In genomic region chr14:89607453-89607852, GRCh38 we compare ENCODE assay signal across 16 cellular contexts.
DNase-seq lines count a peak whose midpoint lies in the region; ATAC-seq and TF ChIP-seq lines count a peak whose summit lies in the region.
"Had no signal": no experiment of that assay in that cellular context is flagged by ENCODE, and none has a peak within 500 bp of the region (broad histone marks: within the 10 kb centered on the region; RNA-seq: fewer than 3 reads in every experiment).

No MANE protein-coding gene starts in this region.

- H3K27me3 ChIP-seq in MG63 = no peaks in the 10 kb centered on the region

- TF ChIP-seq CTCF in natural killer cell (IDR thresholded peaks at IDR 0.05) (no peak), glutamatergic neuron (IDR thresholded peaks at IDR 0.05; ENCODE audit: partially characterized antibody, unreplicated experiment) (no peak)

- no peak for DNase-seq in natural killer cell
- no peak for DNase-seq in natural killer cell treated with Interleukin-12 subunit alpha and Interleukin-12 subunit beta and Interleukin-15 and Interleukin-18, amount 100 ng/mL, for 72 hours (ENCODE audit: low spot score)
- DNase-seq in MG63 = peak; percentile 19
- DNase-seq in glutamatergic neuron = no peak
- DNase-seq in NAMALWA (ENCODE audit: low spot score) = no peak
- DNase-seq in stimulated activated CD4-positive, alpha-beta T cell treated with anti-CD3 and anti-CD28 coated beads, Interleukin-15, amount 100 ng/mL, for 24 hours = no peak
- no peak for DNase-seq in ureter (ENCODE audit: low spot score)
- DNase-seq: AML-193, COR-L47, HCEC 1CT, MV-4-11, NCI-H1417 treated with DMSO at 0.1 percent for 48 hours, NCI-H2081, NCI-H82 had no signal

- intact Hi-C loops in natural killer cell (cut with micrococcal nuclease) = no loop called here

- H3K27me3 Mint-ChIP-seq in natural killer cell (ENCODE audit: low read depth in 2 of 2) (no peaks in the 10 kb centered on the region), glutamatergic neuron (ENCODE audit: unreplicated experiment) (peaks cover 1% of the 10 kb centered on the region)
- H3K27me3 Mint-ChIP-seq in natural killer cell treated with Interleukin-12 subunit alpha and Interleukin-12 subunit beta and Interleukin-15 and Interleukin-18, amount 100 ng/mL, for 72 hours = no peaks in the 10 kb centered on the region

- H3K27ac Mint-ChIP-seq in natural killer cell (peak overlapping the region; percentile 25 to 52), glutamatergic neuron (ENCODE audit: unreplicated experiment) (peak overlapping the region; percentile 28)
- H3K27ac Mint-ChIP-seq in natural killer cell treated with Interleukin-12 subunit alpha and Interleukin-12 subunit beta and Interleukin-15 and Interleukin-18, amount 100 ng/mL, for 72 hours = no peak overlapping the region

- ATAC-seq in natural killer cell = no peak
- no peak for ATAC-seq in natural killer cell treated with Interleukin-12 subunit alpha and Interleukin-12 subunit beta and Interleukin-15 and Interleukin-18, amount 100 ng/mL, for 72 hours
- ATAC-seq: A549 had no signal

- peaks cover 58 to 71% of the 10 kb centered on the region in 2 donors for H3K4me1 Mint-ChIP-seq in natural killer cell
- H3K4me1 Mint-ChIP-seq in natural killer cell treated with Interleukin-12 subunit alpha and Interleukin-12 subunit beta and Interleukin-15 and Interleukin-18, amount 100 ng/mL, for 72 hours (ENCODE audit: low read depth in 2 of 2) = peaks cover 43 to 52% of the 10 kb centered on the region in 2 donors
- H3K4me1 Mint-ChIP-seq in glutamatergic neuron (ENCODE audit: low read depth, unreplicated experiment) = peaks cover 14% of the 10 kb centered on the region

- no peak overlapping the region for H3K4me3 ChIP-seq in MG63
- H3K4me3 ChIP-seq: A549 had no signal

- no peaks in the 10 kb centered on the region for H3K9me3 ChIP-seq in MG63

- no peaks in the 10 kb centered on the region for H3K36me3 ChIP-seq in MG63

- no peak overlapping the region for H3K4me3 Mint-ChIP-seq in natural killer cell
- no peak overlapping the region for H3K4me3 Mint-ChIP-seq in natural killer cell treated with Interleukin-12 subunit alpha and Interleukin-12 subunit beta and Interleukin-15 and Interleukin-18, amount 100 ng/mL, for 72 hours
- no peak overlapping the region for H3K4me3 Mint-ChIP-seq in glutamatergic neuron (ENCODE audit: unreplicated experiment)
- H3K4me3 Mint-ChIP-seq: CD14-positive monocyte had no signal

- H3K36me3 Mint-ChIP-seq in natural killer cell (peaks cover 9% of the 10 kb centered on the region), glutamatergic neuron (ENCODE audit: unreplicated experiment) (peaks cover 15% of the 10 kb centered on the region)
- peaks cover 26% of the 10 kb centered on the region for H3K36me3 Mint-ChIP-seq in natural killer cell treated with Interleukin-12 subunit alpha and Interleukin-12 subunit beta and Interleukin-15 and Interleukin-18, amount 100 ng/mL, for 72 hours

- no peaks in the 10 kb centered on the region for H3K9me3 Mint-ChIP-seq in natural killer cell
- H3K9me3 Mint-ChIP-seq in natural killer cell treated with Interleukin-12 subunit alpha and Interleukin-12 subunit beta and Interleukin-15 and Interleukin-18, amount 100 ng/mL, for 72 hours = peaks cover 6% of the 10 kb centered on the region
- H3K9me3 Mint-ChIP-seq in glutamatergic neuron (ENCODE audit: unreplicated experiment) = peaks cover 1% of the 10 kb centered on the region

Comparison
In these comparisons a context has a peak if more than half of its experiments do, and no peak if none do; other contexts are left out.
1. H3K27ac Mint-ChIP-seq: peak in natural killer cell (2 of 2) and glutamatergic neuron (single experiment); none in natural killer cell treated with Interleukin-12 subunit alpha and Interleukin-12 subunit beta and Interleukin-15 and Interleukin-18, amount 100 ng/mL, for 72 hours (0 of 2).